Comparison of ENCODE assay signal across 21 cellular contexts in the genomic region with DNA sequence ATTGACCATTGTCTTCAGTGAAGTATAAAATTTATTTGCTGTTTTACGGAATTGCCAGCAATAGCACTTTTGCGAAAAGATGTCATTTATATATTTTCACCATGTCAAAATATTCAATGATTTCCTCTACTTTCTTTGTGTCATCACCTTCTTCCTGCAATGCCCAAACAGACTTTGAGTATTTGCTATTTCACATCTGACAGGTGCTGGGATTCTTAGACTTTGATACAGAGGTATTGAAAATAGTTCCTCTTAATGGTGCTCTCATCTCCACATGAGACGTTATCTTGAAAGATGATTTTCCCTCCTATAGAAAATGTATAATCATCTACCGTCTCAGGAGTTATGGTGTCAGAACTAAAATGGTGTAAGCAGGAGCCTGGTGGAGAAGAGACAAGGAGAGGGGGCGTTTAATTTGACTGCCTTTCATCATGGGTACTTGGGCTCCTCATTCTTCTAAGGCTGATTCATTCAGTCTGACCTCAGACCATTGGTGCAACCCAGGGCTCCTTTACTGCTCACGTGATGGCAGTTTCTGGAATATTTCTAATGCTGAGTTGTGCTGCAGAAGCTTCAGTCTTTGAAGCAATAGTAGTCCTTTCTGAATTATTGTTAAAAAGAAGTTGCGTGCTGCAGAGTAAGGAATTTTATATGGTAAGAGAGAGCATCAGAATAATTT.
"Had no signal": no experiment of that assay in that cellular context is flagged by ENCODE, and none has a peak within 500 bp of the region (broad histone marks: within the 10 kb centered on the region; RNA-seq: fewer than 3 reads in every experiment).

No MANE protein-coding gene starts in this region.

- ATAC-seq: activated naive CD4-positive, alpha-beta T cell treated with anti-CD3 and anti-CD28 coated beads, Interleukin-2, amount 50 U/mL, for 72 hours; foreskin keratinocyte; natural killer cell treated with Interleukin-12 subunit alpha and Interleukin-12 subunit beta and Interleukin-15 and Interleukin-18, amount 100 ng/mL, for 72 hours; T-cell; upper lobe of right lung had no signal

- H3K27ac ChIP-seq: coronary artery, esophagus squamous epithelium, foreskin keratinocyte, hepatocyte, neutrophil, ovary, prostate gland, right atrium auricular region, thyroid gland, upper lobe of right lung had no signal

- H3K4me1 Mint-ChIP-seq: T-cell had no signal

- H3K4me2 ChIP-seq: hepatocyte had no signal

- H3K36me3 Mint-ChIP-seq: activated naive CD4-positive, alpha-beta T cell treated with anti-CD3 and anti-CD28 coated beads, Interleukin-2, amount 50 U/mL, for 72 hours; natural killer cell treated with Interleukin-12 subunit alpha and Interleukin-12 subunit beta and Interleukin-15 and Interleukin-18, amount 100 ng/mL, for 72 hours; T-cell had no signal

- H3K27ac Mint-ChIP-seq: activated naive CD4-positive, alpha-beta T cell treated with anti-CD3 and anti-CD28 coated beads, Interleukin-2, amount 50 U/mL, for 72 hours; natural killer cell treated with Interleukin-12 subunit alpha and Interleukin-12 subunit beta and Interleukin-15 and Interleukin-18, amount 100 ng/mL, for 72 hours; stimulated activated naive CD8-positive, alpha-beta T cell treated with anti-CD3 and anti-CD28 coated beads, Interleukin-15, Interleukin-2, amounts not matched to agents 100 ng/mL and 50 ng/mL, for 24 hours; T-cell; T-helper 2 cell treated with Interferon-gamma antibody and Interleukin-4, amounts not matched to agents 5 μg/mL and 100 μg/mL, for 36 hours had no signal

- H3K4me3 Mint-ChIP-seq: natural killer cell treated with Interleukin-12 subunit alpha and Interleukin-12 subunit beta and Interleukin-15 and Interleukin-18, amount 100 ng/mL, for 72 hours; stimulated activated naive CD8-positive, alpha-beta T cell treated with anti-CD3 and anti-CD28 coated beads, Interleukin-15, Interleukin-2, amounts not matched to agents 100 ng/mL and 50 ng/mL, for 24 hours; T-cell; T-helper 2 cell treated with Interferon-gamma antibody and Interleukin-4, amounts not matched to agents 5 μg/mL and 100 μg/mL, for 36 hours had no signal

- H3K36me3 ChIP-seq: esophagus squamous epithelium, neutrophil, ovary, prostate gland, right atrium auricular region, thyroid gland, upper lobe of right lung had no signal

- DNase-seq: activated CD4-positive, alpha-beta T cell treated with anti-CD3 and anti-CD28 coated beads for 1 hour; activated CD4-positive, alpha-beta T cell treated with anti-CD3 and anti-CD28 coated beads, Interleukin-2, amount 50 U/mL, for 1 hour; activated T-cell treated with anti-CD3 and anti-CD28 coated beads, Interleukin-2, amount 50 U/mL, for 1 hour; amniotic stem cell; cerebellar nuclear complex; esophagus squamous epithelium; foreskin keratinocyte; ovary; substantia nigra; T-cell; thyroid gland; upper lobe of right lung had no signal

- H3K27me3 ChIP-seq: esophagus squamous epithelium, foreskin keratinocyte, hepatocyte, neutrophil, ovary, right atrium auricular region, thyroid gland, upper lobe of right lung had no signal

- H3K9me3 Mint-ChIP-seq: natural killer cell treated with Interleukin-12 subunit alpha and Interleukin-12 subunit beta and Interleukin-15 and Interleukin-18, amount 100 ng/mL, for 72 hours; T-helper 2 cell treated with Interferon-gamma antibody and Interleukin-4, amounts not matched to agents 5 μg/mL and 100 μg/mL, for 36 hours had no signal

- H3K79me2 ChIP-seq: hepatocyte had no signal

- H3K4me3 ChIP-seq: coronary artery, esophagus squamous epithelium, hepatocyte, ovary, prostate gland, right atrium auricular region, thyroid gland, upper lobe of right lung had no signal

- H3K4me1 ChIP-seq: esophagus squamous epithelium, foreskin keratinocyte, prostate gland, right atrium auricular region, thyroid gland, upper lobe of right lung had no signal

- H2AFZ ChIP-seq: hepatocyte had no signal

- H3K27me3 Mint-ChIP-seq: natural killer cell treated with Interleukin-12 subunit alpha and Interleukin-12 subunit beta and Interleukin-15 and Interleukin-18, amount 100 ng/mL, for 72 hours; stimulated activated naive CD8-positive, alpha-beta T cell treated with anti-CD3 and anti-CD28 coated beads, Interleukin-15, Interleukin-2, amounts not matched to agents 100 ng/mL and 50 ng/mL, for 24 hours had no signal

- H3K9me3 ChIP-seq: esophagus squamous epithelium, neutrophil, ovary, prostate gland, right atrium auricular region, thyroid gland, upper lobe of right lung had no signal
